In genomic region chr9:98801969-98802371, GRCh38 we compare ENCODE assay signal across 21 cellular contexts. TPM values are rescaled to one million over a fixed set of nuclear protein-coding genes. Genes with fewer than 3 reads are reported as not detected.
A peak's percentile ranks its signal among the peaks of the same experiment; 100 is the strongest.
DNase-seq lines count a peak whose midpoint lies in the region; ATAC-seq and TF ChIP-seq lines count a peak whose summit lies in the region.
"Had no signal": no experiment of that assay in that cellular context is flagged by ENCODE, and none has a peak within 500 bp of the region (broad histone marks: within the 10 kb centered on the region; RNA-seq: fewer than 3 reads in every experiment).

No MANE protein-coding gene starts in this region.

- no peaks in the 10 kb centered on the region for H4K20me1 ChIP-seq in BLaER1
- no peaks in the 10 kb centered on the region for H4K20me1 ChIP-seq in GM23338 (replicated peaks; ENCODE audit: insufficient read depth)

- H3K4me1 Mint-ChIP-seq in GM23338, result peaks cover 18% of the 10 kb centered on the region

- no peak overlapping the region for H3K9ac ChIP-seq in BLaER1
- H3K9ac ChIP-seq: KMS-11 had no signal

- H3K79me2 ChIP-seq in GM23338 (replicated peaks; ENCODE audit: insufficient read depth), result no peaks in the 10 kb centered on the region

- peaks cover 8% of the 10 kb centered on the region for H3K9me3 ChIP-seq in BLaER1
- no peaks in the 10 kb centered on the region for H3K9me3 ChIP-seq in RWPE2 (ENCODE audit: severe bottlenecking)
- H3K9me3 ChIP-seq: testis had no signal

- peaks cover 5% of the 10 kb centered on the region for H3K9me2 ChIP-seq in GM23338 (ENCODE audit: insufficient read depth)

- no peaks in the 10 kb centered on the region for H3F3A ChIP-seq in GM23338 (replicated peaks; ENCODE audit: low read depth)

- peaks cover 12% of the 10 kb centered on the region; the same call in 2 of the 3 replicates for H3K9me3 Mint-ChIP-seq in GM23338
- H3K9me3 Mint-ChIP-seq: stimulated activated effector memory CD8-positive, alpha-beta T cell treated with anti-CD3 and anti-CD28 coated beads, Interleukin-12 subunit alpha, Interleukin-12 subunit beta, amount 100 ng/mL, for 72 hours had no signal

- H3K4me3 ChIP-seq in BLaER1 (no peak overlapping the region), GM23338 (no peak overlapping the region), RWPE2 (ENCODE audit: severe bottlenecking) (no peak overlapping the region)
- H3K4me3 ChIP-seq: lung, spleen, testis, vagina had no signal

- peaks cover 1% of the 10 kb centered on the region for H3K27me3 Mint-ChIP-seq in GM23338 (ENCODE audit: insufficient read depth, low read depth, poor library complexity)

- H3K27me3 ChIP-seq in BLaER1 (no peaks in the 10 kb centered on the region), GM23338 (ENCODE audit: insufficient read depth) (peaks cover 16% of the 10 kb centered on the region), RWPE2 (ENCODE audit: insufficient read depth, poor library complexity, severe bottlenecking) (no peaks in the 10 kb centered on the region), foreskin keratinocyte (peaks cover 42% of the 10 kb centered on the region)
- H3K27me3 ChIP-seq: testis, vagina had no signal

- TF ChIP-seq CTCF in GM23338 (conservative IDR thresholded peaks at IDR 0.05; ENCODE audit: low read depth in 2 of 2), result no peak
- no peak for TF ChIP-seq CTCF in RWPE2 (IDR thresholded peaks at IDR 0.05; ENCODE audit: poor library complexity, severe bottlenecking)
- TF ChIP-seq CTCF in foreskin keratinocyte (conservative IDR thresholded peaks at IDR 0.05), result no peak

- H3K27ac ChIP-seq in BLaER1 (no peak overlapping the region), GM23338 (ENCODE audit: low read depth) (no peak overlapping the region), RWPE2 (ENCODE audit: poor library complexity, severe bottlenecking) (no peak overlapping the region), foreskin keratinocyte (no peak overlapping the region)
- H3K27ac ChIP-seq: KMS-11, spleen, testis, vagina had no signal

- no peak overlapping the region for H3K4me3 Mint-ChIP-seq in GM23338
- H3K4me3 Mint-ChIP-seq: activated CD4-positive, alpha-beta memory T cell treated with anti-CD3 and anti-CD28 coated beads, Interleukin-2, amount 10 ng/mL, durations not matched to agents 7 days and 5 days; activated T-cell treated with anti-CD3 and anti-CD28 coated beads, Interleukin-2, amount 50 U/mL, for 24 hours; stimulated activated effector memory CD8-positive, alpha-beta T cell treated with anti-CD3 and anti-CD28 coated beads, Interleukin-12 subunit alpha, Interleukin-12 subunit beta, amount 100 ng/mL, for 72 hours had no signal

- DNase-seq in GM23338 (ENCODE audit: low spot score) (no peak), RWPE2 (ENCODE audit: low spot score) (no peak), foreskin keratinocyte (peak in 1 of 2 donors; percentile 56)
- DNase-seq: activated CD4-positive, alpha-beta memory T cell treated with anti-CD3 and anti-CD28 coated beads, Interleukin-2, amount 10 ng/mL, durations not matched to agents 7 days and 5 days; activated T-cell treated with anti-CD3 and anti-CD28 coated beads, Interleukin-2, amount 50 U/mL, for 24 hours; NCI-H187 treated with DMSO at 0.1 percent for 48 hours; NCI-H526; right cardiac atrium; spleen; stimulated activated CD4-positive, alpha-beta T cell treated with anti-CD3 and anti-CD28 coated beads, Interleukin-2, amount 100 ng/mL, for 48 hours; T1000; testis had no signal

- H3K36me3 Mint-ChIP-seq in GM23338 (ENCODE audit: low read depth), result peaks cover 5% of the 10 kb centered on the region; the same call in 1 of the 3 replicates
- H3K36me3 Mint-ChIP-seq: brain; stimulated activated effector memory CD8-positive, alpha-beta T cell treated with anti-CD3 and anti-CD28 coated beads, Interleukin-12 subunit alpha, Interleukin-12 subunit beta, amount 100 ng/mL, for 72 hours had no signal

- no peaks in the 10 kb centered on the region for H3K36me3 ChIP-seq in BLaER1
- H3K36me3 ChIP-seq in GM23338 (ENCODE audit: insufficient read depth), result 0 out of 2 replicates have a peak, but pooled peaks cover 5% of the 10 kb centered on the region
- H3K36me3 ChIP-seq in RWPE2 (ENCODE audit: low read depth), result no peaks in the 10 kb centered on the region
- H3K36me3 ChIP-seq: spleen, vagina had no signal

- H2AFZ ChIP-seq in GM23338, result peak overlapping the region; percentile 19; the same call in 1 of the 2 replicates

- peaks cover 13% of the 10 kb centered on the region for H3K4me1 ChIP-seq in BLaER1
- peaks cover 20% of the 10 kb centered on the region; the same call in 1 of the 2 replicates for H3K4me1 ChIP-seq in GM23338 (ENCODE audit: insufficient read depth)
- peaks cover 6% of the 10 kb centered on the region for H3K4me1 ChIP-seq in RWPE2 (ENCODE audit: insufficient read depth, poor library complexity, severe bottlenecking)
- no peaks in the 10 kb centered on the region for H3K4me1 ChIP-seq in foreskin keratinocyte
- H3K4me1 ChIP-seq: testis had no signal

- H3K4me2 ChIP-seq in BLaER1 (peak overlapping the region; percentile 0; the same call in 1 of the 2 replicates), GM23338 (0 out of 2 replicates have a peak overlapping the region, but pooled peaks have one; percentile 53)
- H3K4me2 ChIP-seq: KMS-11 had no signal

- no peak overlapping the region for H3K27ac Mint-ChIP-seq in GM23338
- H3K27ac Mint-ChIP-seq: activated CD4-positive, alpha-beta memory T cell treated with anti-CD3 and anti-CD28 coated beads, Interleukin-2, amount 10 ng/mL, durations not matched to agents 7 days and 5 days; activated T-cell treated with anti-CD3 and anti-CD28 coated beads, Interleukin-2, amount 50 U/mL, for 24 hours; brain; stimulated activated effector memory CD8-positive, alpha-beta T cell treated with anti-CD3 and anti-CD28 coated beads, Interleukin-12 subunit alpha, Interleukin-12 subunit beta, amount 100 ng/mL, for 72 hours had no signal

- ATAC-seq in GM23338 (no peak), RWPE2 (ENCODE audit: low read depth) (peak; percentile 49), foreskin keratinocyte (peak; percentile 81), HG03460 (IDR thresholded peaks at IDR 0.05; ENCODE audit: unreplicated experiment) (no peak), GM21423 (IDR thresholded peaks at IDR 0.05; ENCODE audit: unreplicated experiment) (no peak), SK-N-SH treated with all-trans-retinoic acid at 6 μM for 48 hours (no peak)
- ATAC-seq: right cardiac atrium; stimulated activated effector memory CD8-positive, alpha-beta T cell treated with anti-CD3 and anti-CD28 coated beads, Interleukin-12 subunit alpha, Interleukin-12 subunit beta, amount 100 ng/mL, for 72 hours had no signal

TF ChIP-seq in GM23338, 12 proteins besides CTCF, POLR2A, EP300 and RAD21 (continues in another document):
- TF ChIP-seq STAT1 (IDR thresholded peaks at IDR 0.05; ENCODE audit: unreplicated experiment) (no peak), EZH2phosphoT487 (IDR thresholded peaks at IDR 0.05; ENCODE audit: unreplicated experiment) (no peak), EZH2 (IDR thresholded peaks at IDR 0.05; ENCODE audit: low read depth, unreplicated experiment) (no peak), NANOG (IDR thresholded peaks at IDR 0.05; ENCODE audit: borderline replicate concordance) (no peak)

TF ChIP-seq in SK-N-SH treated with all-trans-retinoic acid at 6 μM for 48 hours, 23 proteins besides CTCF, POLR2A, EP300 and RAD21 (continues in another document):
- TF ChIP-seq POU6F1 (CRISPR knock-in tag; IDR thresholded peaks at IDR 0.05; ENCODE audit: borderline replicate concordance, low read depth) (no peak), ZNF70 (CRISPR knock-in tag; IDR thresholded peaks at IDR 0.05) (no peak), CSRNP3 (CRISPR knock-in tag; IDR thresholded peaks at IDR 0.05) (no peak), ZNF8 (CRISPR knock-in tag; IDR thresholded peaks at IDR 0.05) (no peak), CSDC2 (CRISPR knock-in tag; IDR thresholded peaks at IDR 0.05) (no peak), ZC3H10 (CRISPR knock-in tag; IDR thresholded peaks at IDR 0.05) (no peak)

RNA-seq across cellular contexts. Expression of gene GALNT12, which starts 5.5 kb away (rescaled TPM):
- 23.6 and 27.5 TPM in 2 replicates for total RNA-seq in GM23338 (2014; rRNA removed; shearing (Covaris generic))
- polyA plus RNA-seq in GM23338 (2016; fragmentation: Nextera tagmentation; extraction: Ambion mirVana), result 14.0 and 14.6 TPM in 2 replicates
- 0.34 and 0.81 TPM in 2 replicates for total RNA-seq in foreskin keratinocyte
- 0.19 and 0.48 TPM in 2 replicates for polyA plus RNA-seq in foreskin keratinocyte

RNA-seq across cellular contexts. Expression of gene ANKS6, which starts 5.6 kb away (rescaled TPM):
- total RNA-seq in GM23338 (2014; rRNA removed; shearing (Covaris generic)), result 35.4 and 59.0 TPM in 2 replicates
- 36.9 and 42.9 TPM in 2 replicates for polyA plus RNA-seq in GM23338 (2016; fragmentation: Nextera tagmentation; extraction: Ambion mirVana)
- 17.0 and 17.5 TPM in 2 replicates for total RNA-seq in foreskin keratinocyte
- polyA plus RNA-seq in foreskin keratinocyte, result 15.3 and 17.7 TPM in 2 replicates

Comparison
In these comparisons a context has a peak if more than half of its experiments do, and no peak if none do; other contexts are left out.
1. ATAC-seq: peak in RWPE2 (single experiment) and foreskin keratinocyte (single experiment); none in GM23338 (single experiment), HG03460 (single experiment), GM21423 (single experiment) and SK-N-SH treated with all-trans-retinoic acid at 6 μM for 48 hours (single experiment).
2. RNA of gene GALNT12, which starts 5.5 kb away (total RNA-seq): 23.6 to 27.5 TPM in GM23338; 0.34 to 0.81 TPM in foreskin keratinocyte; every median in the first group is over 10 times any median in the second.